In genomic region chr7:131244259-131244852, GRCh38 we compare ENCODE assay signal across 13 cellular contexts.
DNase-seq lines count a peak whose midpoint lies in the region; ATAC-seq and TF ChIP-seq lines count a peak whose summit lies in the region.
"Had no signal": no experiment of that assay in that cellular context is flagged by ENCODE, and none has a peak within 500 bp of the region (broad histone marks: within the 10 kb centered on the region; RNA-seq: fewer than 3 reads in every experiment).

No MANE protein-coding gene starts in this region.

- H3K9me3 Mint-ChIP-seq in activated CD4-positive, alpha-beta T cell treated with anti-CD3 and anti-CD28 coated beads, Interleukin-2, amount 10 ng/mL, durations not matched to agents 7 days and 5 days, result no peaks in the 10 kb centered on the region

- no peaks in the 10 kb centered on the region for H3K4me1 Mint-ChIP-seq in activated CD4-positive, alpha-beta T cell treated with anti-CD3 and anti-CD28 coated beads, Interleukin-2, amount 10 ng/mL, durations not matched to agents 7 days and 5 days

- no peak overlapping the region for H3K27ac Mint-ChIP-seq in activated CD4-positive, alpha-beta T cell treated with anti-CD3 and anti-CD28 coated beads, Interleukin-2, amount 10 ng/mL, durations not matched to agents 7 days and 5 days

- CTCF ChIA-PET in activated CD4-positive, alpha-beta T cell treated with anti-CD3 and anti-CD28 coated beads, Interleukin-2, amount 10 ng/mL, durations not matched to agents 7 days and 5 days (lab: Charles Lee), result interaction anchor here (1.2 to 1.7 kb wide), 2 partner anchors 12 to 13 kb away, joined by 3 read pairs; no protein-coding TSS in a partner anchor

- no peaks in the 10 kb centered on the region for H3K36me3 Mint-ChIP-seq in activated CD4-positive, alpha-beta T cell treated with anti-CD3 and anti-CD28 coated beads, Interleukin-2, amount 10 ng/mL, durations not matched to agents 7 days and 5 days (ENCODE audit: low read depth)

- no peaks in the 10 kb centered on the region for H3K36me3 ChIP-seq in sigmoid colon
- H3K36me3 ChIP-seq: BLaER1 treated with 17β-estradiol and CSF1 and Interleukin-3, amounts not matched to agents 10 nM and 100 nM; upper lobe of left lung had no signal

- no peak for TF ChIP-seq EP300 in sigmoid colon (IDR thresholded peaks at IDR 0.05)

- TF ChIP-seq CTCF in sigmoid colon (IDR thresholded peaks at IDR 0.05), result no peak

- WGBS in sigmoid colon, 2 donors, result 82 to 84% methylated on average over 13 of the region's 13 CpGs

- peak; percentile 12 to 26 for DNase-seq in activated CD4-positive, alpha-beta T cell treated with anti-CD3 and anti-CD28 coated beads for 4 hours
- DNase-seq in activated CD4-positive, alpha-beta T cell treated with anti-CD3 and anti-CD28 coated beads, Interleukin-2, amount 10 ng/mL, durations not matched to agents 7 days and 5 days, result no peak
- DNase-seq in NCI-H226 (peak; percentile 95), fibroblast of gingiva (ENCODE audit: low read depth) (peak; percentile 64), sigmoid colon (peak; percentile 81), activated gamma-delta T cell (lab: John Stamatoyannopoulos, UW) (no peak)
- DNase-seq: effector CD8-positive, alpha-beta T cell; Kasumi-1; upper lobe of left lung had no signal

- no peak for TF ChIP-seq POLR2A in sigmoid colon (IDR thresholded peaks at IDR 0.05)

- H3K27ac ChIP-seq in sigmoid colon, result no peak overlapping the region
- H3K27ac ChIP-seq: BLaER1 treated with 17β-estradiol and CSF1 and Interleukin-3, amounts not matched to agents 10 nM and 100 nM; parathyroid adenoma; upper lobe of left lung had no signal

- H3K4me1 ChIP-seq in sigmoid colon, result peaks cover 0 to 7% (median 0%) of the 10 kb centered on the region in 4 donors
- H3K4me1 ChIP-seq: parathyroid adenoma had no signal

- intact Hi-C loops in sigmoid colon (cut with DNase I), result no loop called here

- H3K4me3 Mint-ChIP-seq in activated CD4-positive, alpha-beta T cell treated with anti-CD3 and anti-CD28 coated beads, Interleukin-2, amount 10 ng/mL, durations not matched to agents 7 days and 5 days, result no peak overlapping the region

- POLR2A ChIA-PET in activated CD4-positive, alpha-beta T cell treated with anti-CD3 and anti-CD28 coated beads, Interleukin-2, amount 10 ng/mL, durations not matched to agents 7 days and 5 days (lab: Charles Lee), result no interaction called here

- H3K27me3 ChIP-seq in sigmoid colon, result no peaks in the 10 kb centered on the region
- H3K27me3 ChIP-seq: BLaER1 treated with 17β-estradiol and CSF1 and Interleukin-3, amounts not matched to agents 10 nM and 100 nM; upper lobe of left lung had no signal

- H3K4me3 ChIP-seq in sigmoid colon, result no peak overlapping the region
- H3K4me3 ChIP-seq: BLaER1 treated with 17β-estradiol and CSF1 and Interleukin-3, amounts not matched to agents 10 nM and 100 nM; upper lobe of left lung had no signal

- no peaks in the 10 kb centered on the region for H3K9me3 ChIP-seq in sigmoid colon
- H3K9me3 ChIP-seq: BLaER1 treated with 17β-estradiol and CSF1 and Interleukin-3, amounts not matched to agents 10 nM and 100 nM; upper lobe of left lung had no signal

- no peaks in the 10 kb centered on the region for H3K27me3 Mint-ChIP-seq in activated CD4-positive, alpha-beta T cell treated with anti-CD3 and anti-CD28 coated beads, Interleukin-2, amount 10 ng/mL, durations not matched to agents 7 days and 5 days

- no peak for ATAC-seq in HG02973 (IDR thresholded peaks at IDR 0.05; ENCODE audit: unreplicated experiment)
- no peak for ATAC-seq in HG02970 (IDR thresholded peaks at IDR 0.05; ENCODE audit: low FRiP score, unreplicated experiment)

Comparison
In these comparisons a context has a peak if more than half of its experiments do, and no peak if none do; other contexts are left out.
1. DNase-seq: peak in activated CD4-positive, alpha-beta T cell treated with anti-CD3 and anti-CD28 coated beads for 4 hours (2 of 2), NCI-H226 (single experiment), fibroblast of gingiva (single experiment) and sigmoid colon (single experiment); none in activated CD4-positive, alpha-beta T cell treated with anti-CD3 and anti-CD28 coated beads, Interleukin-2, amount 10 ng/mL, durations not matched to agents 7 days and 5 days (single experiment) and activated gamma-delta T cell (single experiment).